12 cellular contexts compared by ENCODE assay signal in genomic region chr15:35674873-35675781, GRCh38.
DNase-seq lines count a peak whose midpoint lies in the region; ATAC-seq and TF ChIP-seq lines count a peak whose summit lies in the region.
"Had no signal": no experiment of that assay in that cellular context is flagged by ENCODE, and none has a peak within 500 bp of the region (broad histone marks: within the 10 kb centered on the region; RNA-seq: fewer than 3 reads in every experiment).

No MANE protein-coding gene starts in this region.

- DNase-seq in DMS 273 (lab: John Stamatoyannopoulos, UW; ENCODE audit: unreplicated experiment) (peak; percentile 47), DMS 273 treated with DMSO at 0.1 percent for 48 hours (lab: John Stamatoyannopoulos, UW) (no peak), OCI-M1 (lab: John Stamatoyannopoulos, UW) (peak; percentile 27), fibroblast of peridontal ligament (ENCODE audit: extremely low read depth) (peak; percentile 75), retina (peak; percentile 19), SKM-1 (lab: John Stamatoyannopoulos, UW; ENCODE audit: unreplicated experiment) (no peak), lower lobe of right lung (no peak)
- DNase-seq: activated T-cell treated with anti-CD3 and anti-CD28 coated beads, Interleukin-2, amount 50 U/mL, for 48 hours; effector CD8-positive, alpha-beta T cell had no signal

- TF ChIP-seq CTCF in lower lobe of right lung (IDR thresholded peaks at IDR 0.05), result no peak

- no peak for ATAC-seq in HG02981 (IDR thresholded peaks at IDR 0.05; ENCODE audit: unreplicated experiment)
- no peak for ATAC-seq in lower lobe of right lung

- intact Hi-C loops in lower lobe of right lung (cut with DNase I), result no loop called here

- H3K4me3 ChIP-seq in lower lobe of right lung, result no peak overlapping the region
- H3K4me3 ChIP-seq: HAP-1 had no signal

- peaks cover 25% of the 10 kb centered on the region for H3K4me1 ChIP-seq in lower lobe of right lung
- H3K4me1 ChIP-seq: HAP-1 had no signal

- no peaks in the 10 kb centered on the region for H3K27me3 ChIP-seq in lower lobe of right lung (ENCODE audit: low read depth)

- no peak overlapping the region for H3K27ac ChIP-seq in lower lobe of right lung
- H3K27ac ChIP-seq: 22Rv1 had no signal

- no peaks in the 10 kb centered on the region for H3K9me3 ChIP-seq in lower lobe of right lung
- H3K9me3 ChIP-seq: HAP-1 had no signal

- H3K36me3 ChIP-seq in lower lobe of right lung, result no peaks in the 10 kb centered on the region
- H3K36me3 ChIP-seq: HAP-1 had no signal

Comparison
In these comparisons a context has a peak if more than half of its experiments do, and no peak if none do; other contexts are left out.
1. DNase-seq: peak in DMS 273 (single experiment), OCI-M1 (single experiment), fibroblast of peridontal ligament (single experiment) and retina (single experiment); none in DMS 273 treated with DMSO at 0.1 percent for 48 hours (single experiment), SKM-1 (single experiment) and lower lobe of right lung (single experiment).